Comparison of ENCODE assay signal across 1 cellular context in genomic region chr17:41571561-41572434, GRCh38.
TF ChIP-seq lines count a peak whose summit lies in the region.

A gene with protein sequence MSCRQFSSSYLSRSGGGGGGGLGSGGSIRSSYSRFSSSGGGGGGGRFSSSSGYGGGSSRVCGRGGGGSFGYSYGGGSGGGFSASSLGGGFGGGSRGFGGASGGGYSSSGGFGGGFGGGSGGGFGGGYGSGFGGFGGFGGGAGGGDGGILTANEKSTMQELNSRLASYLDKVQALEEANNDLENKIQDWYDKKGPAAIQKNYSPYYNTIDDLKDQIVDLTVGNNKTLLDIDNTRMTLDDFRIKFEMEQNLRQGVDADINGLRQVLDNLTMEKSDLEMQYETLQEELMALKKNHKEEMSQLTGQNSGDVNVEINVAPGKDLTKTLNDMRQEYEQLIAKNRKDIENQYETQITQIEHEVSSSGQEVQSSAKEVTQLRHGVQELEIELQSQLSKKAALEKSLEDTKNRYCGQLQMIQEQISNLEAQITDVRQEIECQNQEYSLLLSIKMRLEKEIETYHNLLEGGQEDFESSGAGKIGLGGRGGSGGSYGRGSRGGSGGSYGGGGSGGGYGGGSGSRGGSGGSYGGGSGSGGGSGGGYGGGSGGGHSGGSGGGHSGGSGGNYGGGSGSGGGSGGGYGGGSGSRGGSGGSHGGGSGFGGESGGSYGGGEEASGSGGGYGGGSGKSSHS (minus strand): TSS chr17:41572059. CDS start chr17:41571992, 67 bp downstream.

TF ChIP-seq in K562, 482 proteins besides CTCF, POLR2A, EP300 and RAD21 (continued from another document):
- TF ChIP-seq, protein P1, sequence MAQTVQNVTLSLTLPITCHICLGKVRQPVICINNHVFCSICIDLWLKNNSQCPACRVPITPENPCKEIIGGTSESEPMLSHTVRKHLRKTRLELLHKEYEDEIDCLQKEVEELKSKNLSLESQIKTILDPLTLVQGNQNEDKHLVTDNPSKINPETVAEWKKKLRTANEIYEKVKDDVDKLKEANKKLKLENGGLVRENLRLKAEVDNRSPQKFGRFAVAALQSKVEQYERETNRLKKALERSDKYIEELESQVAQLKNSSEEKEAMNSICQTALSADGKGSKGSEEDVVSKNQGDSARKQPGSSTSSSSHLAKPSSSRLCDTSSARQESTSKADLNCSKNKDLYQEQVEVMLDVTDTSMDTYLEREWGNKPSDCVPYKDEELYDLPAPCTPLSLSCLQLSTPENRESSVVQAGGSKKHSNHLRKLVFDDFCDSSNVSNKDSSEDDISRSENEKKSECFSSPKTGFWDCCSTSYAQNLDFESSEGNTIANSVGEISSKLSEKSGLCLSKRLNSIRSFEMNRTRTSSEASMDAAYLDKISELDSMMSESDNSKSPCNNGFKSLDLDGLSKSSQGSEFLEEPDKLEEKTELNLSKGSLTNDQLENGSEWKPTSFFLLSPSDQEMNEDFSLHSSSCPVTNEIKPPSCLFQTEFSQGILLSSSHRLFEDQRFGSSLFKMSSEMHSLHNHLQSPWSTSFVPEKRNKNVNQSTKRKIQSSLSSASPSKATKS (CRISPR knock-in tag; IDR thresholded peaks at IDR 0.05) = no peak
- TF ChIP-seq, protein P2, sequence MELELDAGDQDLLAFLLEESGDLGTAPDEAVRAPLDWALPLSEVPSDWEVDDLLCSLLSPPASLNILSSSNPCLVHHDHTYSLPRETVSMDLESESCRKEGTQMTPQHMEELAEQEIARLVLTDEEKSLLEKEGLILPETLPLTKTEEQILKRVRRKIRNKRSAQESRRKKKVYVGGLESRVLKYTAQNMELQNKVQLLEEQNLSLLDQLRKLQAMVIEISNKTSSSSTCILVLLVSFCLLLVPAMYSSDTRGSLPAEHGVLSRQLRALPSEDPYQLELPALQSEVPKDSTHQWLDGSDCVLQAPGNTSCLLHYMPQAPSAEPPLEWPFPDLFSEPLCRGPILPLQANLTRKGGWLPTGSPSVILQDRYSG (tag; conservative IDR thresholded peaks at IDR 0.05; ENCODE audit: low read depth) = no peak
- no peak for TF ChIP-seq RBM39 (optimal IDR thresholded peaks at IDR 0.05; ENCODE audit: low read depth, low read length)
- TF ChIP-seq, protein P3, sequence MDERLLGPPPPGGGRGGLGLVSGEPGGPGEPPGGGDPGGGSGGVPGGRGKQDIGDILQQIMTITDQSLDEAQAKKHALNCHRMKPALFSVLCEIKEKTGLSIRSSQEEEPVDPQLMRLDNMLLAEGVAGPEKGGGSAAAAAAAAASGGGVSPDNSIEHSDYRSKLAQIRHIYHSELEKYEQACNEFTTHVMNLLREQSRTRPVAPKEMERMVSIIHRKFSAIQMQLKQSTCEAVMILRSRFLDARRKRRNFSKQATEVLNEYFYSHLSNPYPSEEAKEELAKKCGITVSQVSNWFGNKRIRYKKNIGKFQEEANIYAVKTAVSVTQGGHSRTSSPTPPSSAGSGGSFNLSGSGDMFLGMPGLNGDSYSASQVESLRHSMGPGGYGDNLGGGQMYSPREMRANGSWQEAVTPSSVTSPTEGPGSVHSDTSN (CRISPR knock-in tag; IDR thresholded peaks at IDR 0.05; ENCODE audit: low read depth) = no peak
- TF ChIP-seq, protein P3 (tag; conservative IDR thresholded peaks at IDR 0.05; ENCODE audit: low read depth) = peak; percentile 54
- no peak for TF ChIP-seq GABPA (tag; conservative IDR thresholded peaks at IDR 0.05; ENCODE audit: low read depth)
